In genomic region chr10:97713828-97714400, GRCh38 we compare ENCODE assay signal across 8 cellular contexts. TPM values are rescaled to one million over a fixed set of nuclear protein-coding genes. Genes with fewer than 3 reads are reported as not detected.
DNase-seq lines count a peak whose midpoint lies in the region; ATAC-seq and TF ChIP-seq lines count a peak whose summit lies in the region.

No MANE protein-coding gene starts in this region.

- peak; percentile 73 for ATAC-seq in HG02870 (IDR thresholded peaks at IDR 0.05; ENCODE audit: unreplicated experiment)
- ATAC-seq in activated CD8-positive, alpha-beta T cell treated with anti-CD3 and anti-CD28 coated beads for 36 hours: peak; percentile 76

- H3K4me3 ChIP-seq in GM12875 (ENCODE audit: low read depth, low read length): peak overlapping the region; percentile 60
- peak overlapping the region; percentile 78 for H3K4me3 ChIP-seq in endodermal cell (ENCODE audit: low read length)
- peak overlapping the region; percentile 74 for H3K4me3 ChIP-seq in mesodermal cell (ENCODE audit: extremely low read depth, insufficient read depth, low read length, poor library complexity, severe bottlenecking)

- intact Hi-C loops in activated CD8-positive, alpha-beta T cell treated with anti-CD3 and anti-CD28 coated beads for 36 hours (cut with micrococcal nuclease): no loop called here

- H3K9me3 ChIP-seq in endodermal cell (ENCODE audit: control insufficient read depth, low read length): no peaks in the 10 kb centered on the region
- no peaks in the 10 kb centered on the region for H3K9me3 ChIP-seq in mesodermal cell (ENCODE audit: control insufficient read depth, low read length)

- peak overlapping the region; percentile 98 for H3K4me3 Mint-ChIP-seq in activated CD8-positive, alpha-beta T cell treated with anti-CD3 and anti-CD28 coated beads for 36 hours
- H3K4me3 Mint-ChIP-seq in endodermal cell: peak overlapping the region; percentile 87

- CTCF ChIA-PET in activated CD8-positive, alpha-beta T cell treated with anti-CD3 and anti-CD28 coated beads for 36 hours (lab: Charles Lee): interaction anchor here (1.0 to 20.1 kb wide), 6 partner anchors 12 to 65 kb away, joined by 3 to 537 read pairs (median 7); partner anchors contain the start of genes AVPI1 and ZFYVE27

- peaks cover 1% of the 10 kb centered on the region for H3K36me3 Mint-ChIP-seq in activated CD8-positive, alpha-beta T cell treated with anti-CD3 and anti-CD28 coated beads for 36 hours (ENCODE audit: low read depth)
- H3K36me3 Mint-ChIP-seq in endodermal cell (ENCODE audit: low read depth): peaks cover 23% of the 10 kb centered on the region

- peaks cover 25% of the 10 kb centered on the region for H3K36me3 ChIP-seq in endodermal cell (ENCODE audit: control insufficient read depth, insufficient read depth, low read length)
- H3K36me3 ChIP-seq in mesodermal cell (ENCODE audit: control insufficient read depth, insufficient read depth, low read length): peaks cover 31% of the 10 kb centered on the region

- no peaks in the 10 kb centered on the region for H3K27me3 ChIP-seq in endodermal cell (ENCODE audit: control insufficient read depth, insufficient read depth, low read length, poor library complexity, severe bottlenecking)

- DNase-seq in NCI-H2227 treated with DMSO at 0.1 percent for 48 hours (lab: John Stamatoyannopoulos, UW) (peak; percentile 50), endodermal cell (peak; percentile 90)
- DNase-seq in activated CD8-positive, alpha-beta T cell treated with anti-CD3 and anti-CD28 coated beads for 36 hours: peak; percentile 62
- DNase-seq in stimulated activated CD8-positive, alpha-beta memory T cell treated with anti-CD3 and anti-CD28 coated beads, Interleukin-7, amount 100 ng/mL, for 48 hours (ENCODE audit: extremely low read depth in 1 of 2, low read depth in 1 of 2): peak; percentile 19 to 25

- TF ChIP-seq CTCF in 22Rv1 (IDR thresholded peaks at IDR 0.05) (peak; percentile 68), GM12875 (IDR thresholded peaks at IDR 0.05; ENCODE audit: borderline replicate concordance, insufficient read depth, low read depth, low read length) (peak; percentile 49; the same call in 1 of the 2 replicates), endodermal cell (conservative IDR thresholded peaks at IDR 0.05) (peak; percentile 49)
- TF ChIP-seq CTCF in activated CD8-positive, alpha-beta T cell treated with anti-CD3 and anti-CD28 coated beads for 36 hours (IDR thresholded peaks at IDR 0.05): no peak

- H3K27ac ChIP-seq in 22Rv1: peak overlapping the region; percentile 58
- H3K27ac ChIP-seq in endodermal cell (ENCODE audit: low read depth, low read length): no peak overlapping the region
- peak overlapping the region; percentile 83 for H3K27ac ChIP-seq in mesodermal cell (ENCODE audit: low read depth, low read length, severe bottlenecking)

- no peaks in the 10 kb centered on the region for H3K9me3 Mint-ChIP-seq in activated CD8-positive, alpha-beta T cell treated with anti-CD3 and anti-CD28 coated beads for 36 hours
- H3K9me3 Mint-ChIP-seq in endodermal cell: no peaks in the 10 kb centered on the region

- H3K27me3 Mint-ChIP-seq in activated CD8-positive, alpha-beta T cell treated with anti-CD3 and anti-CD28 coated beads for 36 hours: peaks cover 19% of the 10 kb centered on the region
- H3K27me3 Mint-ChIP-seq in endodermal cell (ENCODE audit: insufficient read depth): peaks cover 7% of the 10 kb centered on the region

- H3K27ac Mint-ChIP-seq in activated CD8-positive, alpha-beta T cell treated with anti-CD3 and anti-CD28 coated beads for 36 hours: peak overlapping the region; percentile 92
- H3K27ac Mint-ChIP-seq in endodermal cell: peak overlapping the region; percentile 97

- H3K9ac ChIP-seq in endodermal cell (ENCODE audit: extremely low read depth, low read length, poor library complexity, severe bottlenecking): peak overlapping the region; percentile 59

- H3K4me1 Mint-ChIP-seq in activated CD8-positive, alpha-beta T cell treated with anti-CD3 and anti-CD28 coated beads for 36 hours (ENCODE audit: low read depth): peaks cover 6% of the 10 kb centered on the region
- H3K4me1 Mint-ChIP-seq in endodermal cell: peaks cover 34% of the 10 kb centered on the region

- 0% methylated on average over 11 to 69 of the region's 69 CpGs for WGBS in endodermal cell (ENCODE audit: insufficient coverage in 1 of 2, insufficient read length in 1 of 2), 2 experiments
- WGBS in mesodermal cell (ENCODE audit: insufficient coverage in 2 of 2), 2 experiments: 0 to 1% methylated on average over 36 to 63 of the region's 69 CpGs

- H3K4me1 ChIP-seq in endodermal cell (ENCODE audit: control insufficient read depth, insufficient read depth, low read length) (peaks cover 4% of the 10 kb centered on the region), mesodermal cell (ENCODE audit: control insufficient read depth, insufficient read depth, low read length, poor library complexity, severe bottlenecking) (peaks cover 29% of the 10 kb centered on the region)

- POLR2A ChIA-PET in activated CD8-positive, alpha-beta T cell treated with anti-CD3 and anti-CD28 coated beads for 36 hours (lab: Charles Lee): interaction anchor here (0.6 to 3.0 kb wide), 8 partner anchors 9 to 54 kb away, joined by 3 to 19 read pairs (median 5); partner anchors contain the start of genes AVPI1 and ZFYVE27

RNA-seq across cellular contexts. Expression of gene MARVELD1, which starts 0.4 kb away (rescaled TPM):
- total RNA-seq in activated CD8-positive, alpha-beta T cell treated with anti-CD3 and anti-CD28 coated beads for 36 hours: 1 to 10 TPM; 2.3 to 2.9 TPM
- 10 to 100 TPM; 44.3 to 47.9 TPM for total RNA-seq in endodermal cell
- polyA plus RNA-seq in endodermal cell (2013, experiment 1 of 2): 33.1 TPM
- 31.4 TPM for polyA plus RNA-seq in endodermal cell (2013, experiment 2 of 2)
- 48.3 TPM for polyA plus RNA-seq in mesodermal cell (2013, experiment 1 of 2)
- polyA plus RNA-seq in mesodermal cell (2013, experiment 2 of 2): 43.2 TPM

RNA-seq across cellular contexts. Expression of gene ZFYVE27, which starts 23.0 kb away (rescaled TPM):
- 10 to 100 TPM; 18.1 to 20.1 TPM for total RNA-seq in activated CD8-positive, alpha-beta T cell treated with anti-CD3 and anti-CD28 coated beads for 36 hours
- total RNA-seq in endodermal cell: 10 to 100 TPM; 33.5 to 36.3 TPM
- 22.3 TPM for polyA plus RNA-seq in endodermal cell (2013, experiment 1 of 2)
- 17.6 TPM for polyA plus RNA-seq in endodermal cell (2013, experiment 2 of 2)
- polyA plus RNA-seq in mesodermal cell (2013, experiment 1 of 2): 18.5 TPM
- polyA plus RNA-seq in mesodermal cell (2013, experiment 2 of 2): 16.0 TPM

RNA-seq across cellular contexts. Expression of gene AVPI1, which starts 26.9 kb away (rescaled TPM):
- 1 to 10 TPM; 2.5 to 3.0 TPM for total RNA-seq in activated CD8-positive, alpha-beta T cell treated with anti-CD3 and anti-CD28 coated beads for 36 hours
- total RNA-seq in endodermal cell: 1 to 10 TPM; 3.9 to 4.3 TPM
- polyA plus RNA-seq in endodermal cell (2013, experiment 1 of 2): 2.7 TPM
- 2.7 TPM for polyA plus RNA-seq in endodermal cell (2013, experiment 2 of 2)
- polyA plus RNA-seq in mesodermal cell (2013, experiment 1 of 2): 4.1 TPM
- polyA plus RNA-seq in mesodermal cell (2013, experiment 2 of 2): 3.9 TPM

RNA-seq across cellular contexts. Expression of gene SFRP5, which starts 57.9 kb away (rescaled TPM):
- total RNA-seq in activated CD8-positive, alpha-beta T cell treated with anti-CD3 and anti-CD28 coated beads for 36 hours: under 1 TPM; 0.60 to 0.74 TPM
- 1 to 10 TPM; 1.8 to 2.3 TPM for total RNA-seq in endodermal cell
- polyA plus RNA-seq in endodermal cell (2013, experiment 1 of 2): 1.2 TPM
- polyA plus RNA-seq in endodermal cell (2013, experiment 2 of 2): 0.95 TPM
- 2.1 TPM for polyA plus RNA-seq in mesodermal cell (2013, experiment 1 of 2)
- polyA plus RNA-seq in mesodermal cell (2013, experiment 2 of 2): 0.71 TPM

Comparison
In these comparisons a context has a peak if more than half of its experiments do, and no peak if none do; other contexts are left out.
1. DNase-seq: peak in every context shown above with its lines; median percentile 90 in endodermal cell; 62 in activated CD8-positive, alpha-beta T cell treated with anti-CD3 and anti-CD28 coated beads for 36 hours; 50 in NCI-H2227 treated with DMSO at 0.1 percent for 48 hours; 22 in stimulated activated CD8-positive, alpha-beta memory T cell treated with anti-CD3 and anti-CD28 coated beads, Interleukin-7, amount 100 ng/mL, for 48 hours.
2. RNA of gene MARVELD1, which starts 0.4 kb away (total RNA-seq): 44.3 to 47.9 TPM in endodermal cell; 2.3 to 2.9 TPM in activated CD8-positive, alpha-beta T cell treated with anti-CD3 and anti-CD28 coated beads for 36 hours; every median in the first group is over 10 times any median in the second.
3. Peak in every context shown above with its lines, with median percentiles within 50 percentile points of each other: H3K4me3 ChIP-seq.